In genomic region chr22:32389685-32390084, GRCh38 we compare ENCODE assay signal across 9 cellular contexts. TPM values are rescaled to one million over a fixed set of nuclear protein-coding genes. Genes with fewer than 3 reads are reported as not detected.
DNase-seq lines count a peak whose midpoint lies in the region; ATAC-seq and TF ChIP-seq lines count a peak whose summit lies in the region.
"Had no signal": no experiment of that assay in that cellular context is flagged by ENCODE, and none has a peak within 500 bp of the region (broad histone marks: within the 10 kb centered on the region; RNA-seq: fewer than 3 reads in every experiment).

No MANE protein-coding gene starts in this region.

- H3K79me2 ChIP-seq in KMS-11 (ENCODE audit: insufficient read depth, low read depth) = no peaks in the 10 kb centered on the region

- in situ Hi-C loops in astrocyte of the cerebellum (cut with HindIII; ENCODE audit: low sequenced_read_pairs) = no loop called here

- H3K4me3 Mint-ChIP-seq in naive thymus-derived CD8-positive, alpha-beta T cell = no peak overlapping the region

- no peak overlapping the region for H3K4me2 ChIP-seq in KMS-11
- H3K4me2 ChIP-seq: BLaER1 had no signal

- H3K4me3 ChIP-seq in KMS-11 (IDR thresholded peaks at IDR 0.05; ENCODE audit: insufficient read depth, low read depth, low read length) = no peak overlapping the region
- H3K4me3 ChIP-seq in astrocyte of the cerebellum (ENCODE audit: low read depth, low read length) = no peak overlapping the region
- H3K4me3 ChIP-seq: BLaER1 had no signal

- DNase-seq in NCI-H1417 (lab: John Stamatoyannopoulos, UW) (peak in 2 of 3 experiments; percentile 13 to 51), NCI-H1417 treated with DMSO at 0.1 percent for 48 hours (lab: John Stamatoyannopoulos, UW) (no peak), astrocyte of the cerebellum (ENCODE audit: low read depth) (no peak)
- no peak for DNase-seq in naive thymus-derived CD8-positive, alpha-beta T cell

- H3K36me3 Mint-ChIP-seq in naive thymus-derived CD8-positive, alpha-beta T cell = peaks cover 5 to 91% (median 15%) of the 10 kb centered on the region in 3 donors

- H3K27me3 Mint-ChIP-seq in naive thymus-derived CD8-positive, alpha-beta T cell = no peaks in the 10 kb centered on the region

- H2AFZ ChIP-seq in KMS-11 (ENCODE audit: low read depth) = no peak overlapping the region

- H3K9me3 Mint-ChIP-seq in naive thymus-derived CD8-positive, alpha-beta T cell = no peaks in the 10 kb centered on the region

- no peak overlapping the region for H3K9ac ChIP-seq in KMS-11
- H3K9ac ChIP-seq: BLaER1 had no signal

- ATAC-seq in naive thymus-derived CD8-positive, alpha-beta T cell = no peak
- ATAC-seq in HG03045 (IDR thresholded peaks at IDR 0.05; ENCODE audit: unreplicated experiment) (no peak), GM21786 (IDR thresholded peaks at IDR 0.05; ENCODE audit: unreplicated experiment) (no peak), HG03439 (IDR thresholded peaks at IDR 0.05; ENCODE audit: unreplicated experiment) (no peak)

- peak; percentile 60 for TF ChIP-seq CTCF in KMS-11 (conservative IDR thresholded peaks at IDR 0.05; ENCODE audit: low read depth, low read length)
- TF ChIP-seq CTCF in astrocyte of the cerebellum (IDR thresholded peaks at IDR 0.05; ENCODE audit: low read depth, low read length, missing control alignments) = peak; percentile 63

- POLR2A ChIA-PET in naive thymus-derived CD8-positive, alpha-beta T cell (lab: Charles Lee) = interaction anchor here (0.7 kb wide), 1 partner anchor 79 kb away, joined by 3 read pairs; no protein-coding TSS in a partner anchor

- H3K4me1 ChIP-seq in KMS-11 (ENCODE audit: low read depth, poor library complexity, severe bottlenecking) = no peaks in the 10 kb centered on the region
- H3K4me1 ChIP-seq: BLaER1 had no signal

- peaks cover 0 to 2% (median 0%) of the 10 kb centered on the region in 4 donors for H3K4me1 Mint-ChIP-seq in naive thymus-derived CD8-positive, alpha-beta T cell

- peaks cover 15% of the 10 kb centered on the region for H3K36me3 ChIP-seq in KMS-11 (ENCODE audit: insufficient read depth)

- peak overlapping the region in 7 of 10 donors; percentile 3 to 86 (median 11) for H3K27ac Mint-ChIP-seq in naive thymus-derived CD8-positive, alpha-beta T cell

- no peaks in the 10 kb centered on the region for H3K27me3 ChIP-seq in KMS-11 (ENCODE audit: insufficient read depth, low read depth)
- H3K27me3 ChIP-seq: BLaER1 had no signal

- no peaks in the 10 kb centered on the region for H4K20me1 ChIP-seq in KMS-11 (ENCODE audit: insufficient read depth)
- H4K20me1 ChIP-seq: BLaER1 had no signal

- no peak overlapping the region for H3K27ac ChIP-seq in KMS-11
- H3K27ac ChIP-seq: BLaER1 had no signal

RNA-seq across cellular contexts. Expression of gene RTCB, which starts 22.4 kb away (rescaled TPM):
- total RNA-seq in naive thymus-derived CD8-positive, alpha-beta T cell = 10 to 100 TPM; 54.7 to 57.9 TPM
- 100 to 1,000 TPM; 103 to 109 (median 106) TPM for polyA plus RNA-seq in naive thymus-derived CD8-positive, alpha-beta T cell

RNA-seq across cellular contexts. Expression of gene RFPL3, which starts 32.0 kb away (rescaled TPM):
- not detected for total RNA-seq in naive thymus-derived CD8-positive, alpha-beta T cell
- polyA plus RNA-seq in naive thymus-derived CD8-positive, alpha-beta T cell = not detected

Comparison
In these comparisons a context has a peak if more than half of its experiments do, and no peak if none do; other contexts are left out.
1. DNase-seq: peak in NCI-H1417 (2 of 3); none in NCI-H1417 treated with DMSO at 0.1 percent for 48 hours (single experiment), astrocyte of the cerebellum (single experiment) and naive thymus-derived CD8-positive, alpha-beta T cell (0 of 10).